Comparison of ENCODE assay signal across 1 cellular context in genomic region chr21:37267269-37268185, GRCh38.
A peak's percentile ranks its signal among the peaks of the same experiment; 100 is the strongest.
TF ChIP-seq lines count a peak whose summit lies in the region.

Gene VPS26C (minus strand): TSS chr21:37267334. CDS start chr21:37267294, 40 bp downstream.

TF ChIP-seq in K562, 482 proteins besides CTCF, POLR2A, EP300 and RAD21 (continued from another document and continues in another):
- TF ChIP-seq USF1 (CRISPR knock-in tag; IDR thresholded peaks at IDR 0.05) (peak; percentile 98), ZBTB33 (CRISPR knock-in tag; IDR thresholded peaks at IDR 0.05) (peak; percentile 16), GTF2F1 (IDR thresholded peaks at IDR 0.05; ENCODE audit: low read depth, low read length) (no peak), PATZ1 (CRISPR knock-in tag; IDR thresholded peaks at IDR 0.05; ENCODE audit: borderline replicate concordance) (no peak), BCLAF1 (IDR thresholded peaks at IDR 0.05; ENCODE audit: borderline replicate concordance in 1 of 2, control insufficient read depth in 1 of 2, low read depth in 2 of 2, low read length in 1 of 2) (peak in 1 of 2 experiments; percentile 92; a peak in 2 of 4 replicates), ETV5 (CRISPR knock-in tag; IDR thresholded peaks at IDR 0.05; ENCODE audit: low read depth) (peak; percentile 88), FOXP1 (CRISPR knock-in tag; IDR thresholded peaks at IDR 0.05) (peak; percentile 77; the same call in 1 of the 2 replicates), ZBTB17 (CRISPR knock-in tag; IDR thresholded peaks at IDR 0.05) (0 out of 2 replicates have a peak, but pooled peaks have one; percentile 75), NFYB (IDR thresholded peaks at IDR 0.05; ENCODE audit: extremely low read depth, insufficient read length) (peak; percentile 36), IRF2 (CRISPR knock-in tag; IDR thresholded peaks at IDR 0.05) (no peak), ZBTB11 (CRISPR knock-in tag; IDR thresholded peaks at IDR 0.05) (peak in 2 of 3 experiments; percentile 90 to 98; a peak in 5 of 6 replicates), JUND (IDR thresholded peaks at IDR 0.05; ENCODE audit: borderline replicate concordance, low read depth, low read length) (peak; percentile 74), JUND (tag; IDR thresholded peaks at IDR 0.05; ENCODE audit: borderline replicate concordance, low read depth, low read length) (peak; percentile 28; the same call in 1 of the 3 replicates), TBP (optimal IDR thresholded peaks at IDR 0.05; ENCODE audit: low read depth, low read length) (peak; percentile 68), FOXJ2 (tag; IDR thresholded peaks at IDR 0.05) (peak; percentile 81), RNF219 (CRISPR knock-in tag; IDR thresholded peaks at IDR 0.05) (no peak), ZNF655 (CRISPR knock-in tag; IDR thresholded peaks at IDR 0.05) (no peak), ESRRA (IDR thresholded peaks at IDR 0.05; ENCODE audit: borderline replicate concordance, low read depth) (peak; percentile 94), BDP1 (IDR thresholded peaks at IDR 0.05; ENCODE audit: insufficient read depth, insufficient read length) (no peak), KAT8 (IDR thresholded peaks at IDR 0.05; ENCODE audit: low read depth) (no peak), BRD9 (IDR thresholded peaks at IDR 0.05; ENCODE audit: low read depth, partially characterized antibody) (no peak), SIRT6 (IDR thresholded peaks at IDR 0.05; ENCODE audit: low read depth, low read length) (no peak), NCOA6 (IDR thresholded peaks at IDR 0.05) (no peak), ZNF134 (CRISPR knock-in tag; conservative IDR thresholded peaks at IDR 0.05) (no peak), ZNF609 (CRISPR knock-in tag; IDR thresholded peaks at IDR 0.05; ENCODE audit: borderline replicate concordance) (0 out of 2 replicates have a peak, but pooled peaks have one; percentile 24), SMARCA5 (IDR thresholded peaks at IDR 0.05) (no peak), JUN (IDR thresholded peaks at IDR 0.05; ENCODE audit: borderline replicate concordance, low read depth, low read length) (peak; percentile 50; the same call in 1 of the 2 replicates), JUN (CRISPR knock-in tag; IDR thresholded peaks at IDR 0.05; ENCODE audit: borderline replicate concordance) (peak; percentile 81; the same call in 1 of the 2 replicates), SNAPC5 (CRISPR knock-in tag; IDR thresholded peaks at IDR 0.05) (no peak), OTX1 (CRISPR knock-in tag; IDR thresholded peaks at IDR 0.05) (no peak), GATAD2A (IDR thresholded peaks at IDR 0.05) (no peak; the same call in none of the 2 replicates), ZNF644 (tag; IDR thresholded peaks at IDR 0.05; ENCODE audit: low read depth) (peak; percentile 65; the same call in 1 of the 2 replicates), TEAD4 (IDR thresholded peaks at IDR 0.05; ENCODE audit: low read length) (peak; percentile 30; the same call in 1 of the 2 replicates), TEAD4 (CRISPR knock-in tag; IDR thresholded peaks at IDR 0.05; ENCODE audit: borderline replicate concordance) (no peak), ZNF764 (CRISPR knock-in tag; IDR thresholded peaks at IDR 0.05; ENCODE audit: low read depth) (no peak), KAT7 (CRISPR knock-in tag; IDR thresholded peaks at IDR 0.05; ENCODE audit: borderline replicate concordance) (no peak), BHLHE40 (IDR thresholded peaks at IDR 0.05; ENCODE audit: low read length) (peak; percentile 97), MAFF (IDR thresholded peaks at IDR 0.05; ENCODE audit: low read length) (no peak), NR2C1 (IDR thresholded peaks at IDR 0.05) (peak; percentile 93), NR2C1 (tag; IDR thresholded peaks at IDR 0.05) (peak; percentile 94)
